Comparison of ENCODE assay signal across 8 cellular contexts in the genomic region with DNA sequence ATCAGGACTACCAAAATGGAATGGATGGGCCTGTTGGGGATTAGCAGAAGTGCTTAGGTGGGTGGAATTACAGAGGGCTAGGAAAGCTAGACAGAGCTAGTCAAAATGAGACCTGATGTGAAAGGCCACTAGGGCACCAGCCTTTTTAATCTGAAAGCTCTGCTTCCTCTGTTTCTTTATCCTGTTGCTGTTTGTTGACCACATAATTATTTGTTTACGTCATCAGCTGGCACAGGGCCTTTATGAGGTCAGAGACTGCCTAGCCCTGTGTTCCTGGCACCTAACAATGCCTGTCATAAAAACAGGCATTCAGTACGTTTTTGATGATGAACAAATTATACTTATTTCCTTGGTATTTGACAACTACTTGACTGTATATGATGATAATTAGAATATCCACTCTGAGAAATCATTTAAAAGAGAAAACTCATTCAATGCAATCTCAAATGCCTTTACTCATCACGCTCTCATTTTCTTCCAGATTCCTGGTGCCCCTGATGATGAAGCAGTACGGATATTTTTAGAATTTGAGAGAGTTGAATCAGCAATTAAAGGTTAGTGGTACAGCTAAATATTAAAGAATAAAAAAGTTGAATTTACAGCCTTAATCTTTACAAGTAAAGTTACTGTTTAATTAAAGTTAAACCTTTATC. TPM values are rescaled to one million over a fixed set of nuclear protein-coding genes. Genes with fewer than 3 reads are reported as not detected.
DNase-seq lines count a peak whose midpoint lies in the region; ATAC-seq, FAIRE-seq and TF ChIP-seq lines count a peak whose summit lies in the region.

No MANE protein-coding gene starts in this region.

- H3K79me2 ChIP-seq in osteoblast (ENCODE audit: insufficient read depth, low read length) = peaks cover 8% of the 10 kb centered on the region

- TF ChIP-seq CTCF in osteoblast (IDR thresholded peaks at IDR 0.05; ENCODE audit: extremely low read depth, low read depth, low read length) (peak; percentile 15), GM13977 (IDR thresholded peaks at IDR 0.05; ENCODE audit: extremely low read depth, insufficient read depth, missing control alignments) (no peak)

- H3K4me3 ChIP-seq in osteoblast (ENCODE audit: insufficient read depth, low read length) = no peak overlapping the region

- peaks cover 7% of the 10 kb centered on the region for H4K20me1 ChIP-seq in osteoblast (ENCODE audit: insufficient read depth, low read length)

- in situ Hi-C loops in GM13977 (cut with MboI; ENCODE audit: low pct_unique_long_range_greater_than_20kb, low sequenced_read_pairs, unreplicated experiment) = no loop called here

- FAIRE-seq in RCC 7860 (lab: Jason Lieb, UNC) = no peak

- no peak overlapping the region for H2AFZ ChIP-seq in osteoblast (ENCODE audit: low read length)

- H3K36me3 ChIP-seq in osteoblast (ENCODE audit: insufficient read depth, low read length) = peaks cover 52% of the 10 kb centered on the region

- H3K4me2 ChIP-seq in osteoblast (ENCODE audit: insufficient read depth, low read length) = peak overlapping the region; percentile 21

- no peaks in the 10 kb centered on the region for H3K9me3 ChIP-seq in osteoblast (ENCODE audit: low read depth, low read length)

- DNase-seq in EH (ENCODE audit: low read depth) = peak; percentile 85
- peak; percentile 44 for DNase-seq in RCC 7860 (ENCODE audit: low spot score)
- peak; percentile 77 to 83 for DNase-seq in dermis microvascular lymphatic vessel endothelial cell (ENCODE audit: low read depth in 2 of 2)
- DNase-seq in osteoblast (ENCODE audit: insufficient read length, low spot score, missing footprints) = peak; percentile 86
- no peak for DNase-seq in NCI-H2196 treated with DMSO at 0.1 percent for 48 hours (lab: John Stamatoyannopoulos, UW; ENCODE audit: unreplicated experiment)
- no peak for DNase-seq in GM13977 (ENCODE audit: low spot score)
- DNase-seq in activated CD4-positive, alpha-beta T cell treated with anti-CD3 and anti-CD28 coated beads, Interleukin-2, amount 50 U/mL, for 48 hours = no peak

- peaks cover 19% of the 10 kb centered on the region for H3K4me1 ChIP-seq in osteoblast (ENCODE audit: insufficient read depth, low read length)

- peak overlapping the region; percentile 86 for H3K27ac ChIP-seq in osteoblast (ENCODE audit: low read depth, low read length)

- H3K27me3 ChIP-seq in osteoblast (ENCODE audit: insufficient read depth, low read length) = no peaks in the 10 kb centered on the region

- ATAC-seq in HG03457 (IDR thresholded peaks at IDR 0.05; ENCODE audit: unreplicated experiment) = no peak

RNA-seq across cellular contexts. Expression of a gene that starts 26.1 kb away (rescaled TPM):
- total RNA-seq in dermis microvascular lymphatic vessel endothelial cell = 25.9 and 29.5 TPM in 2 replicates
- 29.3 and 31.8 TPM in 2 replicates for total RNA-seq in osteoblast

RNA-seq across cellular contexts. Expression of a gene that starts 52.7 kb away (rescaled TPM):
- total RNA-seq in dermis microvascular lymphatic vessel endothelial cell (not detected in 2 replicates), osteoblast (not detected in 2 replicates)

Comparison
In these comparisons a context has a peak if more than half of its experiments do, and no peak if none do; other contexts are left out.
1. DNase-seq: peak in EH (single experiment), RCC 7860 (single experiment), dermis microvascular lymphatic vessel endothelial cell (2 of 2) and osteoblast (single experiment); none in NCI-H2196 treated with DMSO at 0.1 percent for 48 hours (single experiment), GM13977 (single experiment) and activated CD4-positive, alpha-beta T cell treated with anti-CD3 and anti-CD28 coated beads, Interleukin-2, amount 50 U/mL, for 48 hours (0 of 2).